In the genomic region with DNA sequence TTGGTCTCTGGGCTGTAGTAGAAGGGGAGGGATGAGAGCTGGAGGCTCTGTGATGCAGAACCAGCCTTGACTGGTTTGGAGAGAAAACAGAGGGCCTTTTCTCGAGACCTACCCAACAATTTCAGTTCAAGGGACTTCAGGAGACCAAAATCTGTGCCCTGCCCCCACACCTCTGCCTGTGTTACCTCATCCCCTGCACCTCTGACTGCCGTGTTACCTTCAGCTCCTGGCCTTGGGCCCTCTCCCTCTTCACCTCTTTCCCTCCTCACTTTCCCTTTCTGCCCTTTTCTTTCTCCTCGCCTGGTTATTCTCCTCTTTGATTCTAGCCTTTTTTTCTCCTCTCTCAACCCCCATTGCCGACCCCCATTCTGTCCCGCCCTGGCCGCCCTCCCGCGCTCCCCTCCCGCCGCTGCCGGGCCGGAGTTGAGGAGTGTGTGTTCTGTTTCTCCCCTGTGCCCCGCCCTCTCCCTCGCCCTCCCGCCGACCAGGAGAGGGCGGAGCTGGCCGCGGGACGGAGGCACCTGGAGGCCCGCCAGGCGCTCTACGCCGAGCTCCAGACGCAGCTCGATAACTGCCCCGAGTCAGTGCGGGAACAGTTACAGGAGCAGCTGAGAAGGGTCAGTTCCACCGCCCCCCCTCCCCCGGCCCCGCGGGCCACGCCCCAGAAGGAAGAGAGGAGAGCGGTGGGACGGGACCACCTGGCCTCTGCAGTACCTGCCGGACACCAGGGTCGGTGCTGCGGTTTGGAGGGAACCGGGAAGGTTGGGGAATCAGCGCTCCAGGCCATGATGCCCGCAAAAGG, we compare ENCODE assay signal across 8 cellular contexts. TPM values are rescaled to one million over a fixed set of nuclear protein-coding genes. Genes with fewer than 3 reads are reported as not detected.
A peak's percentile ranks its signal among the peaks of the same experiment; 100 is the strongest.
DNase-seq lines count a peak whose midpoint lies in the region; ATAC-seq and TF ChIP-seq lines count a peak whose summit lies in the region.

No MANE protein-coding gene starts in this region.

- no peak overlapping the region for H3K56ac ChIP-seq in IMR-90 (ENCODE audit: extremely low read depth, insufficient read depth, low read length)

- H2AK9ac ChIP-seq in IMR-90 (replicated peaks; ENCODE audit: low read depth, low read length, poor library complexity) = peak overlapping the region; percentile 22

- peaks cover 33% of the 10 kb centered on the region for H3K9me1 ChIP-seq in IMR-90 (ENCODE audit: insufficient read depth, low read length)

- POLR2A ChIA-PET in A673 (lab: Charles Lee; ENCODE audit: low non-redundant PET) (interaction anchor here (1.1 kb wide), 1 partner anchor 9 kb away, joined by 9 read pairs; no protein-coding TSS in a partner anchor), IMR-90 (lab: Charles Lee; ENCODE audit: unreplicated experiment) (no interaction called here)

- TF ChIP-seq POLR2A in IMR-90 (IDR thresholded peaks at IDR 0.05; ENCODE audit: low read depth, low read length) = no peak
- TF ChIP-seq POLR2A in adrenal gland (IDR thresholded peaks at IDR 0.05) = peak in 1 of 2 donors; percentile 68

- no peak overlapping the region for H3K18ac ChIP-seq in IMR-90 (ENCODE audit: low read depth, low read length)

- H3K9ac ChIP-seq in IMR-90 (ENCODE audit: low read depth, low read length) = no peak overlapping the region
- peak overlapping the region; percentile 36 for H3K9ac ChIP-seq in rectal smooth muscle tissue (ENCODE audit: low read length)

- H2BK15ac ChIP-seq in IMR-90 (ENCODE audit: low read depth, low read length) = no peak overlapping the region

- intact Hi-C loops in A673 (cut with micrococcal nuclease; ENCODE audit: unreplicated experiment) = no loop called here
- intact Hi-C loops in IMR-90 (cut with micrococcal nuclease) = no loop called here
- intact Hi-C loops in adrenal gland (cut with DNase I) = no loop called here
- intact Hi-C loops in left ventricle myocardium inferior (cut with micrococcal nuclease) = no loop called here

- DNase-seq in A673 (ENCODE audit: low spot score) (peak; percentile 82), IMR-90 (peak; percentile 55), adrenal gland (peak; percentile 86 to 92 (median 89)), left ventricle myocardium inferior (peak; percentile 83), amniotic stem cell (lab: John Stamatoyannopoulos, UW) (no peak), EL (no peak), RKO (ENCODE audit: low spot score) (no peak)

- H2BK5ac ChIP-seq in IMR-90 (ENCODE audit: low read depth, low read length, poor library complexity, severe bottlenecking) = peak overlapping the region; percentile 60

- H3K79me1 ChIP-seq in IMR-90 (ENCODE audit: low read depth in 1 of 2, low read length in 2 of 2) = peaks cover 42 to 95% of the 10 kb centered on the region in 2 experiments

- H2AK5ac ChIP-seq in IMR-90 (ENCODE audit: low read depth, low read length) = peak overlapping the region; percentile 15; the same call in 1 of the 2 replicates

- CTCF ChIA-PET in A673 (lab: Charles Lee) (interaction anchor here (1.0 to 1.5 kb wide), 2 partner anchors 25 to 40 kb away, joined by 3 to 8 read pairs; no protein-coding TSS in a partner anchor), IMR-90 (lab: Yijun Ruan, JAX) (no interaction called here)

- TF ChIP-seq RAD21 in IMR-90 (IDR thresholded peaks at IDR 0.05; ENCODE audit: low read length) = no peak

- no peak overlapping the region for H2BK20ac ChIP-seq in IMR-90 (ENCODE audit: low read depth, low read length)

- H3K14ac ChIP-seq in IMR-90 (replicated peaks; ENCODE audit: low read depth, low read length) = 0 out of 2 replicates have a peak overlapping the region, but pooled peaks have one; percentile 59

- 19% methylated on average over 10 of the region's 41 CpGs; no CpG with 5 or more reads in 1 of the 2 experiments for WGBS in IMR-90 (ENCODE audit: extremely low coverage in 2 of 2, insufficient read length in 1 of 2), 2 experiments
- WGBS in adrenal gland, 4 donors = 19 to 27% (median 24%) methylated on average over 22 to 41 of the region's 41 CpGs

- no peak overlapping the region; the same call in 1 of the 2 replicates for H3K4ac ChIP-seq in IMR-90 (ENCODE audit: low read depth, low read length)

- ATAC-seq in IMR-90 (ENCODE audit: low read depth) = peak; percentile 67

- peaks cover 59% of the 10 kb centered on the region for H4K20me1 ChIP-seq in IMR-90 (ENCODE audit: insufficient read depth, low read length)

- peak overlapping the region; percentile 34 for H4K5ac ChIP-seq in IMR-90 (ENCODE audit: low read depth, low read length)

- H3K4me1 ChIP-seq in A673 (ENCODE audit: insufficient read depth, low read length, poor library complexity, severe bottlenecking) (peaks cover 13% of the 10 kb centered on the region), IMR-90 (ENCODE audit: control insufficient read depth, insufficient read depth, low read length) (peaks cover 20% of the 10 kb centered on the region), adrenal gland (replicated peaks in 1 of 2) (peaks cover 0 to 40% of the 10 kb centered on the region in 2 donors), left ventricle myocardium inferior (peaks cover 98% of the 10 kb centered on the region), rectal smooth muscle tissue (ENCODE audit: control insufficient read depth, insufficient read depth, low read length) (peaks cover 19% of the 10 kb centered on the region)

- peak overlapping the region in 1 of 2 experiments; percentile 37; a peak in 1 of 4 replicates for H4K8ac ChIP-seq in IMR-90 (ENCODE audit: low read depth in 2 of 2, low read length in 2 of 2)

- H3K23ac ChIP-seq in IMR-90 (ENCODE audit: low read depth, low read length) = peak overlapping the region; percentile 81; the same call in 1 of the 2 replicates

- H3K4me3 ChIP-seq in A673 (ENCODE audit: low read depth, low read length, poor library complexity, severe bottlenecking) = peak overlapping the region; percentile 29
- no peak overlapping the region for H3K4me3 ChIP-seq in IMR-90 (ENCODE audit: insufficient read depth, low read depth, low read length)
- H3K4me3 ChIP-seq in adrenal gland = peak overlapping the region in 1 of 4 donors; percentile 41
- peak overlapping the region; percentile 31 for H3K4me3 ChIP-seq in left ventricle myocardium inferior
- H3K4me3 ChIP-seq in rectal smooth muscle tissue (ENCODE audit: low read length) = peak overlapping the region; percentile 55

- peaks cover 6% of the 10 kb centered on the region for H3K36me3 ChIP-seq in A673 (ENCODE audit: insufficient read depth, low read length, poor library complexity, severe bottlenecking)
- H3K36me3 ChIP-seq in IMR-90 (ENCODE audit: control insufficient read depth, insufficient read depth, low read length) = peaks cover 85% of the 10 kb centered on the region
- H3K36me3 ChIP-seq in adrenal gland (replicated peaks in 1 of 2) = peaks cover 0 to 39% of the 10 kb centered on the region in 2 donors
- peaks cover 87% of the 10 kb centered on the region for H3K36me3 ChIP-seq in left ventricle myocardium inferior
- H3K36me3 ChIP-seq in rectal smooth muscle tissue (ENCODE audit: control insufficient read depth, insufficient read depth, low read length) = peaks cover 21% of the 10 kb centered on the region

- in situ Hi-C loops in IMR-90 (cut with MboI; ENCODE audit: low sequenced_read_pairs) = no loop called here

- H4K91ac ChIP-seq in IMR-90 (ENCODE audit: insufficient read depth, low read depth, low read length) = no peak overlapping the region

- TF ChIP-seq CTCF in A673 (conservative IDR thresholded peaks at IDR 0.05; ENCODE audit: low read depth, low read length) = 0 out of 2 replicates have a peak, but pooled peaks have one; percentile 20
- no peak for TF ChIP-seq CTCF in IMR-90 (conservative IDR thresholded peaks at IDR 0.05; ENCODE audit: low read depth, low read length)
- TF ChIP-seq CTCF in adrenal gland (IDR thresholded peaks at IDR 0.05) = peak in 3 of 6 experiments; percentile 5 to 35 (median 35)
- TF ChIP-seq CTCF in left ventricle myocardium inferior (IDR thresholded peaks at IDR 0.05; ENCODE audit: borderline replicate concordance) = peak; percentile 39

- BruUV-seq in A673 (replicated peaks; lab: Mats Ljungman, UMichigan) (no TSS peak), IMR-90 (replicated peaks; lab: Mats Ljungman, UMichigan) (no TSS peak)

- dilution Hi-C loops in IMR-90 (cut with HindIII; ENCODE audit: low sequenced_read_pairs, unreplicated experiment) = no loop called here

- H2AFZ ChIP-seq in IMR-90 (replicated peaks; ENCODE audit: low read length, poor library complexity) = peak overlapping the region; percentile 49

- H3K27ac ChIP-seq in A673 (ENCODE audit: low read depth, low read length, poor library complexity, severe bottlenecking) = peak overlapping the region; percentile 60
- peak overlapping the region; percentile 60; the same call in 1 of the 2 replicates for H3K27ac ChIP-seq in IMR-90 (ENCODE audit: insufficient read depth, low read length)
- peak overlapping the region; percentile 66 to 93 (median 82) for H3K27ac ChIP-seq in adrenal gland
- H3K27ac ChIP-seq in left ventricle myocardium inferior (replicated peaks) = peak overlapping the region; percentile 64
- H3K27ac ChIP-seq in rectal smooth muscle tissue (ENCODE audit: low read depth, low read length) = peak overlapping the region; percentile 89

- peak overlapping the region; percentile 44; the same call in 1 of the 2 replicates for H3K4me2 ChIP-seq in IMR-90 (ENCODE audit: low read depth, low read length)

- H3K27me3 ChIP-seq in A673 (replicated peaks; ENCODE audit: insufficient read depth, low read depth, low read length, poor library complexity) (no peaks in the 10 kb centered on the region), IMR-90 (ENCODE audit: control insufficient read depth, insufficient read depth, low read length) (no peaks in the 10 kb centered on the region), adrenal gland (no peaks in the 10 kb centered on the region), left ventricle myocardium inferior (ENCODE audit: low read depth) (no peaks in the 10 kb centered on the region), rectal smooth muscle tissue (ENCODE audit: control insufficient read depth, insufficient read depth, low read length) (no peaks in the 10 kb centered on the region)

- H2BK120ac ChIP-seq in IMR-90 (ENCODE audit: low read depth, low read length) = no peak overlapping the region

- no peaks in the 10 kb centered on the region for H3K9me3 ChIP-seq in A673 (ENCODE audit: low read depth, low read length, poor library complexity, severe bottlenecking)
- H3K9me3 ChIP-seq in IMR-90 (ENCODE audit: control insufficient read depth, insufficient read depth, low read length) = no peaks in the 10 kb centered on the region
- no peaks in the 10 kb centered on the region for H3K9me3 ChIP-seq in adrenal gland (replicated peaks in 1 of 3)
- H3K9me3 ChIP-seq in left ventricle myocardium inferior (replicated peaks) = no peaks in the 10 kb centered on the region

RNA-seq across cellular contexts. Expression of a gene that starts 27.2 kb away (rescaled TPM):
- 48.7 and 58.7 TPM in 2 replicates for total RNA-seq in A673 (2021)
- total RNA-seq in IMR-90 (2012; rRNA removed) = 40.0 and 41.7 TPM in 2 replicates
- 90.4 and 96.4 TPM in 2 replicates for polyA plus RNA-seq in IMR-90 (2012; rRNA removed)
- polyA plus RNA-seq in IMR-90 (2012; cell fraction: cytosol; rRNA removed) = 60.4 and 83.0 TPM in 2 replicates
- polyA plus RNA-seq in IMR-90 (2012; cell fraction: nucleus; rRNA removed; ENCODE audit: low replicate concordance) = 350 and 414 TPM in 2 replicates
- total RNA-seq in adrenal gland = 100 to 1,000 TPM in 2 of 8 donors, 10 to 100 TPM in 6; 53.0 to 140 (median 80.2) TPM
- polyA plus RNA-seq in adrenal gland = 100 to 1,000 TPM in 2 of 3 donors, 10 to 100 TPM in 1; 57.0 to 207 (median 103) TPM
- 102 TPM for total RNA-seq in left ventricle myocardium inferior

RNA-seq across cellular contexts. Expression of a gene that starts 44.8 kb away (rescaled TPM):
- total RNA-seq in A673 (2021) (not detected in 2 replicates), IMR-90 (2012; rRNA removed) (not detected in 2 replicates), adrenal gland (not detected), left ventricle myocardium inferior (not detected)
- polyA plus RNA-seq in IMR-90 (2012; rRNA removed) (not detected in 2 replicates), adrenal gland (1 to 10 TPM in 2 of 3 donors, not detected in 1; 3.0 to 5.1 TPM)
- polyA plus RNA-seq in IMR-90 (2012; cell fraction: cytosol; rRNA removed) = not detected in 2 replicates
- not detected in 2 replicates for polyA plus RNA-seq in IMR-90 (2012; cell fraction: nucleus; rRNA removed; ENCODE audit: low replicate concordance)

Comparison
In these comparisons a context has a peak if more than half of its experiments do, and no peak if none do; other contexts are left out.
1. DNase-seq: peak in A673 (single experiment), IMR-90 (single experiment), adrenal gland (7 of 7) and left ventricle myocardium inferior (single experiment); none in amniotic stem cell (single experiment), EL (single experiment) and RKO (single experiment).
2. Peak in every context shown above with its lines, with median percentiles within 50 percentile points of each other: H3K27ac ChIP-seq.